In the genomic region with DNA sequence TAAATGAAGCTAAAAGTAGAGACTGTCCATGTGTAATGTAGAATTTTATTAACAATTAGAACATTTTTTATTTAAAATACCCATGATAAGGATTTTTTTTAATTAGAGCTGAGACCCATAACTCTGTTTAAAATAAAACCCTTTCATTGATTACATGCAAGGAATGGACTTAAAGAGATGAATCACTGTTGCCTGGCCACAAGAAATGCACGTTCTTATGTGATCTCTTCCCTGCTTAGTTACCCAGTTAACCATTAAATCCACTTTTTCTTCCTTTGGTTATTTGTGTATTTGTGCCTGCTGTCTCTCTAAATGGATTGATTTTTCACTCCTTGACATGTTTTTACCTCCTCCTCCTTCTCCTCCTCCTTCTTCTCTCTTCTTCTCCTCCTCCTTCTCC, we compare ENCODE assay signal across 21 cellular contexts.
DNase-seq lines count a peak whose midpoint lies in the region; ATAC-seq, FAIRE-seq and TF ChIP-seq lines count a peak whose summit lies in the region.
"Had no signal": no experiment of that assay in that cellular context is flagged by ENCODE, and none has a peak within 500 bp of the region (broad histone marks: within the 10 kb centered on the region; RNA-seq: fewer than 3 reads in every experiment).

No MANE protein-coding gene starts in this region.

- no peak overlapping the region for H3K4me3 Mint-ChIP-seq in astrocyte (ENCODE audit: unreplicated experiment)
- H3K4me3 Mint-ChIP-seq: CD14-positive monocyte; CD4-positive, alpha-beta memory T cell; H9 had no signal

- intact Hi-C loops in sciatic nerve (cut with DNase I): no loop called here

- no peaks in the 10 kb centered on the region for H3K36me3 ChIP-seq in astrocyte (ENCODE audit: insufficient read depth, low read length)
- H3K36me3 ChIP-seq: BLaER1 had no signal

- no peaks in the 10 kb centered on the region for H3K27me3 ChIP-seq in astrocyte (ENCODE audit: insufficient read depth, low read length)
- H3K27me3 ChIP-seq: BLaER1 had no signal

- no peak overlapping the region for H3K9ac ChIP-seq in astrocyte (ENCODE audit: low read length)
- H3K9ac ChIP-seq: BLaER1 had no signal

- peaks cover 2% of the 10 kb centered on the region for H3K27me3 Mint-ChIP-seq in astrocyte (ENCODE audit: low read depth, unreplicated experiment)
- H3K27me3 Mint-ChIP-seq: CD4-positive, alpha-beta memory T cell had no signal

- no peak overlapping the region for H2AFZ ChIP-seq in astrocyte (ENCODE audit: low read depth, low read length)

- peaks cover 2% of the 10 kb centered on the region for H3K9me3 Mint-ChIP-seq in astrocyte (ENCODE audit: unreplicated experiment)

- H3K4me1 ChIP-seq in astrocyte (ENCODE audit: insufficient read depth, low read length): no peaks in the 10 kb centered on the region
- H3K4me1 ChIP-seq: A549, BLaER1 had no signal

- H4K20me1 ChIP-seq in astrocyte (ENCODE audit: insufficient read depth, low read length): no peaks in the 10 kb centered on the region
- H4K20me1 ChIP-seq: BLaER1 had no signal

- TF ChIP-seq CTCF in astrocyte (IDR thresholded peaks at IDR 0.05; ENCODE audit: insufficient read depth, low read depth, low read length) (no peak), fibroblast of mammary gland (conservative IDR thresholded peaks at IDR 0.05; ENCODE audit: control insufficient read depth, insufficient read depth, low read depth, low read length) (no peak)

- no peaks in the 10 kb centered on the region for H3K9me3 ChIP-seq in astrocyte (ENCODE audit: insufficient read depth, low read depth, low read length)
- H3K9me3 ChIP-seq: A549, BLaER1 had no signal

- in situ Hi-C loops in ACHN (cut with HindIII; ENCODE audit: low pct_ligation_motif_present, low pct_unique_long_range_greater_than_20kb, low sequenced_read_pairs): no loop called here

- FAIRE-seq in astrocyte (lab: Jason Lieb, UNC): no peak
- FAIRE-seq: A549, G401.6, GM12891, GM19239, H1, HepG2 had no signal

- H3K4me1 Mint-ChIP-seq in astrocyte (ENCODE audit: low read depth, unreplicated experiment): no peaks in the 10 kb centered on the region
- H3K4me1 Mint-ChIP-seq: CD14-positive monocyte; CD4-positive, alpha-beta memory T cell had no signal

- no peaks in the 10 kb centered on the region for H3K79me2 ChIP-seq in astrocyte (ENCODE audit: insufficient read depth, low read length)

- H3K4me3 ChIP-seq in astrocyte (ENCODE audit: insufficient read depth, low read depth, low read length) (no peak overlapping the region), fibroblast of mammary gland (ENCODE audit: control insufficient read depth, low read depth, low read length) (no peak overlapping the region)
- H3K4me3 ChIP-seq: A549, BLaER1 had no signal

- no peak overlapping the region for H3K27ac ChIP-seq in astrocyte (ENCODE audit: low read depth, low read length)
- H3K27ac ChIP-seq: 22Rv1, A549, BLaER1 had no signal

- H3K4me2 ChIP-seq in astrocyte (ENCODE audit: low read length): no peak overlapping the region
- H3K4me2 ChIP-seq: A549, BLaER1 had no signal

- no peaks in the 10 kb centered on the region for H3K36me3 Mint-ChIP-seq in astrocyte (ENCODE audit: low read depth, unreplicated experiment)
- H3K36me3 Mint-ChIP-seq: CD14-positive monocyte; CD4-positive, alpha-beta memory T cell had no signal

- ATAC-seq in sciatic nerve (no peak), HG02623 (IDR thresholded peaks at IDR 0.05; ENCODE audit: unreplicated experiment) (no peak)
- ATAC-seq: A549, HepG2 had no signal

- no peak overlapping the region for H3K27ac Mint-ChIP-seq in astrocyte (ENCODE audit: unreplicated experiment)
- H3K27ac Mint-ChIP-seq: CD14-positive monocyte; CD4-positive, alpha-beta memory T cell; H9 had no signal

- peak; percentile 7 for DNase-seq in ACHN
- DNase-seq in astrocyte (ENCODE audit: low read depth): peak; percentile 2
- DNase-seq in fibroblast of mammary gland (ENCODE audit: low read depth): peak; percentile 21
- peak; percentile 58 for DNase-seq in kidney tubule cell (ENCODE audit: low spot score)
- DNase-seq in sciatic nerve (ENCODE audit: low spot score): no peak
- DNase-seq in T-helper 1 cell: no peak
- no peak for DNase-seq in stimulated activated CD8-positive, alpha-beta memory T cell treated with anti-CD3 and anti-CD28 coated beads, Interleukin-4, amount 100 ng/mL, for 48 hours
- DNase-seq: Calu3; CD4-positive, alpha-beta memory T cell; DMS79 treated with DMSO at 0.1 percent for 48 hours; H9 had no signal

Comparison
In these comparisons a context has a peak if more than half of its experiments do, and no peak if none do; other contexts are left out.
1. DNase-seq: peak in ACHN (single experiment), astrocyte (single experiment), fibroblast of mammary gland (single experiment) and kidney tubule cell (single experiment); none in sciatic nerve (single experiment), T-helper 1 cell (0 of 5) and stimulated activated CD8-positive, alpha-beta memory T cell treated with anti-CD3 and anti-CD28 coated beads, Interleukin-4, amount 100 ng/mL, for 48 hours (single experiment).